Comparison of ENCODE assay signal across 9 cellular contexts in genomic region chr7:37198906-37199485, GRCh38.
DNase-seq lines count a peak whose midpoint lies in the region; ATAC-seq and TF ChIP-seq lines count a peak whose summit lies in the region.
"Had no signal": no experiment of that assay in that cellular context is flagged by ENCODE, and none has a peak within 500 bp of the region (broad histone marks: within the 10 kb centered on the region; RNA-seq: fewer than 3 reads in every experiment).

No MANE protein-coding gene starts in this region.

- H3K36me3 ChIP-seq in Karpas-422 (ENCODE audit: insufficient read depth, low read length) = no peaks in the 10 kb centered on the region
- H3K36me3 ChIP-seq in thyroid gland = peaks cover 7 to 12% of the 10 kb centered on the region in 2 donors

- no peaks in the 10 kb centered on the region for H3K27me3 ChIP-seq in Karpas-422 (ENCODE audit: low read length)
- H3K27me3 ChIP-seq in thyroid gland = no peaks in the 10 kb centered on the region
- H3K27me3 ChIP-seq: BLaER1 had no signal

- WGBS in thyroid gland, 2 donors = 50% methylated on average over 6 of the region's 6 CpGs

- H3K9me3 ChIP-seq in Karpas-422 (ENCODE audit: low read length) = no peaks in the 10 kb centered on the region
- H3K9me3 ChIP-seq in thyroid gland = no peaks in the 10 kb centered on the region
- H3K9me3 ChIP-seq: BLaER1 had no signal

- H3K4me2 ChIP-seq in Karpas-422 (ENCODE audit: low read depth, low read length, poor library complexity, severe bottlenecking) = peak overlapping the region; percentile 55
- H3K4me2 ChIP-seq: BLaER1 had no signal

- peaks cover 4% of the 10 kb centered on the region; the same call in 1 of the 2 replicates for H3K79me2 ChIP-seq in Karpas-422 (ENCODE audit: low read length)

- H2AFZ ChIP-seq in Karpas-422 (ENCODE audit: low read length) = no peak overlapping the region

- no peaks in the 10 kb centered on the region for H4K20me1 ChIP-seq in Karpas-422 (ENCODE audit: insufficient read depth, low read depth, low read length)
- H4K20me1 ChIP-seq: BLaER1 had no signal

- POLR2A ChIA-PET in RWPE1 (lab: Yijun Ruan, JAX; ENCODE audit: low non-redundant PET) = no interaction called here

- DNase-seq in NCI-H1436 (lab: John Stamatoyannopoulos, UW) (peak; percentile 71), NCI-H1436 treated with DMSO at 0.1 percent for 48 hours (lab: John Stamatoyannopoulos, UW) (no peak), Karpas-422 (peak; percentile 88), RWPE1 (ENCODE audit: low spot score) (peak; percentile 73), foreskin melanocyte (peak; percentile 71), omental fat pad (ENCODE audit: low spot score) (peak; percentile 90), thyroid gland (peak; percentile 76 to 88)
- peak; percentile 55 for DNase-seq in activated T-helper 9 cell treated with anti-CD3 and anti-CD28 coated beads, Interleukin-2, amount 50 U/mL, for 16 hours (ENCODE audit: low read depth)

- H3K9me2 ChIP-seq in Karpas-422 (replicated peaks; ENCODE audit: insufficient read depth, low read length) = no peaks in the 10 kb centered on the region

- no peak for TF ChIP-seq POLR2A in thyroid gland (IDR thresholded peaks at IDR 0.05)

- peak; percentile 49 for ATAC-seq in omental fat pad (ENCODE audit: low FRiP score)

- CTCF ChIA-PET in RWPE1 (lab: Yijun Ruan, JAX) = interaction anchor here (0.5 to 1.4 kb wide), 18 partner anchors 9 to 1175 kb away, joined by 3 to 8 read pairs (median 3); no protein-coding TSS in a partner anchor

- peak overlapping the region; percentile 22; the same call in 1 of the 2 replicates for H3K9ac ChIP-seq in Karpas-422 (ENCODE audit: low read length)
- H3K9ac ChIP-seq: BLaER1 had no signal

- TF ChIP-seq CTCF in RWPE1 (conservative IDR thresholded peaks at IDR 0.05; ENCODE audit: low read depth) (peak; percentile 92), omental fat pad (IDR thresholded peaks at IDR 0.05) (peak in 2 of 3 donors; percentile 6 to 50), thyroid gland (IDR thresholded peaks at IDR 0.05) (peak; percentile 69 to 89 (median 76))

- intact Hi-C loops in thyroid gland (cut with DNase I) = no loop called here

- H3K4me3 ChIP-seq in Karpas-422 (ENCODE audit: low read length) = 0 out of 2 replicates have a peak overlapping the region, but pooled peaks have one; percentile 22
- no peak overlapping the region for H3K4me3 ChIP-seq in thyroid gland (replicated peaks in 1 of 3)
- H3K4me3 ChIP-seq: BLaER1 had no signal

- H3K4me1 ChIP-seq in Karpas-422 (ENCODE audit: low read length) (peaks cover 52% of the 10 kb centered on the region), thyroid gland (peaks cover 18 to 32% of the 10 kb centered on the region in 2 donors)
- H3K4me1 ChIP-seq: BLaER1 had no signal

- H3K27ac ChIP-seq in Karpas-422 (ENCODE audit: low read length) (peak overlapping the region; percentile 70), RWPE1 (no peak overlapping the region), thyroid gland (no peak overlapping the region)
- H3K27ac ChIP-seq: BLaER1 had no signal

Comparison
In these comparisons a context has a peak if more than half of its experiments do, and no peak if none do; other contexts are left out.
1. CTCF ChIP-seq: peak in every context shown above with its lines; median percentile 92 in RWPE1; 76 in thyroid gland; 28 in omental fat pad.